24 cellular contexts compared by ENCODE assay signal in genomic region chr2:15971831-15972522, GRCh38. TPM values are rescaled to one million over a fixed set of nuclear protein-coding genes. Genes with fewer than 3 reads are reported as not detected.
DNase-seq lines count a peak whose midpoint lies in the region; ATAC-seq, FAIRE-seq and TF ChIP-seq lines count a peak whose summit lies in the region.
"Had no signal": no experiment of that assay in that cellular context is flagged by ENCODE, and none has a peak within 500 bp of the region (broad histone marks: within the 10 kb centered on the region; RNA-seq: fewer than 3 reads in every experiment).

No MANE protein-coding gene starts in this region.

- H3K36me3 ChIP-seq in GM23338 (ENCODE audit: insufficient read depth) (no peaks in the 10 kb centered on the region), NT2/D1 (ENCODE audit: insufficient read depth, insufficient read length, low read length) (no peaks in the 10 kb centered on the region), H1 (ENCODE audit: control insufficient read depth in 2 of 4, insufficient read depth in 4 of 4, low read length in 3 of 4) (no peaks in the 10 kb centered on the region), neural progenitor cell (no peaks in the 10 kb centered on the region)

- H4K5ac ChIP-seq in H1 (ENCODE audit: insufficient read length, low read depth, low read length) = no peak overlapping the region

- H2AK5ac ChIP-seq in H1 (ENCODE audit: low read depth, low read length) = no peak overlapping the region

- H2BK120ac ChIP-seq in H1 (replicated peaks; ENCODE audit: low read depth, low read length) = no peak overlapping the region

- H3K4me1 ChIP-seq in GM23338 (ENCODE audit: insufficient read depth) (peaks cover 34% of the 10 kb centered on the region), NT2/D1 (ENCODE audit: insufficient read depth, insufficient read length) (peaks cover 3% of the 10 kb centered on the region), H1 (replicated peaks in 1 of 4; ENCODE audit: control insufficient read depth in 3 of 4, insufficient read depth in 4 of 4, low read length in 3 of 4) (peaks cover 0 to 7% (median 3%) of the 10 kb centered on the region in 4 experiments; a peak in 6 of 7 replicates), neural progenitor cell (peaks cover 13% of the 10 kb centered on the region)
- H3K4me1 ChIP-seq: A549 had no signal

- POLR2A ChIA-PET in H1 (lab: Charles Lee; ENCODE audit: partially characterized antibody) = no interaction called here
- POLR2A ChIA-PET in T-cell (lab: Charles Lee) = no interaction called here

- H3K36me3 Mint-ChIP-seq in GM23338 (ENCODE audit: low read depth) (no peaks in the 10 kb centered on the region), neural progenitor cell (no peaks in the 10 kb centered on the region), T-cell (no peaks in the 10 kb centered on the region)
- H3K36me3 Mint-ChIP-seq: CD4-positive, alpha-beta memory T cell had no signal

- no peak overlapping the region for H4K91ac ChIP-seq in H1 (replicated peaks; ENCODE audit: insufficient read length, low read length)

- H3K9ac ChIP-seq in NT2/D1 (ENCODE audit: insufficient read length, low read depth) (peak overlapping the region; percentile 56), H1 (replicated peaks in 1 of 4; ENCODE audit: extremely low read depth in 1 of 4, low read depth in 3 of 4, low read length in 3 of 4) (no peak overlapping the region), neural progenitor cell (no peak overlapping the region)

- H3K4me1 Mint-ChIP-seq in GM23338 = peaks cover 44% of the 10 kb centered on the region
- H3K4me1 Mint-ChIP-seq in neural progenitor cell = peaks cover 59% of the 10 kb centered on the region
- H3K4me1 Mint-ChIP-seq in T-cell = peaks cover 20 to 40% (median 28%) of the 10 kb centered on the region in 3 donors

- H3K4me3 ChIP-seq in GM23338 = no peak overlapping the region
- H3K4me3 ChIP-seq in NT2/D1 (ENCODE audit: insufficient read length, low read depth) = no peak overlapping the region
- no peak overlapping the region for H3K4me3 ChIP-seq in H1 (ENCODE audit: extremely low read depth in 1 of 4, insufficient read depth in 2 of 4, low read depth in 3 of 4, low read length in 4 of 4)
- no peak overlapping the region for H3K4me3 ChIP-seq in neural progenitor cell
- H3K4me3 ChIP-seq: A549 had no signal

- H3K27ac ChIP-seq in GM23338 (ENCODE audit: low read depth) (no peak overlapping the region), H1 (ENCODE audit: low read depth, low read length) (no peak overlapping the region), neural progenitor cell (no peak overlapping the region)
- H3K27ac ChIP-seq: A549 had no signal

- CTCF ChIA-PET in H1 (lab: Charles Lee; ENCODE audit: partially characterized antibody) (interaction anchor here (0.6 kb wide), 1 partner anchor 160 kb away, joined by 3 read pairs; no protein-coding TSS in a partner anchor), T-cell (lab: Charles Lee) (no interaction called here)

- H3K23ac ChIP-seq in H1 (ENCODE audit: insufficient read length) = no peak overlapping the region

- H3K79me2 ChIP-seq in GM23338 (replicated peaks; ENCODE audit: insufficient read depth) = no peaks in the 10 kb centered on the region
- H3K79me2 ChIP-seq in H1 (ENCODE audit: control insufficient read depth in 1 of 2, insufficient read depth in 2 of 2, low read length in 2 of 2) = no peaks in the 10 kb centered on the region
- no peaks in the 10 kb centered on the region for H3K79me2 ChIP-seq in neural progenitor cell (ENCODE audit: low read depth)

- no peaks in the 10 kb centered on the region for H4K20me1 ChIP-seq in GM23338 (replicated peaks; ENCODE audit: insufficient read depth)
- no peaks in the 10 kb centered on the region for H4K20me1 ChIP-seq in H1 (replicated peaks in 1 of 2; ENCODE audit: control insufficient read depth in 1 of 2, insufficient read depth in 2 of 2, low read length in 2 of 2)
- H4K20me1 ChIP-seq in neural progenitor cell (ENCODE audit: low read depth) = no peaks in the 10 kb centered on the region

- H3K27me3 ChIP-seq in GM23338 (ENCODE audit: insufficient read depth) (no peaks in the 10 kb centered on the region), NT2/D1 (ENCODE audit: insufficient read depth, insufficient read length) (no peaks in the 10 kb centered on the region), H1 (replicated peaks in 1 of 4; ENCODE audit: control insufficient read depth in 3 of 4, extremely low read depth in 1 of 4, insufficient read depth in 3 of 4, low read length in 3 of 4) (no peaks in the 10 kb centered on the region), neural progenitor cell (peaks cover 26% of the 10 kb centered on the region)

- H3K18ac ChIP-seq in H1 (ENCODE audit: extremely low read depth, low read length) = no peak overlapping the region

- no peaks in the 10 kb centered on the region for H3K9me2 ChIP-seq in GM23338 (ENCODE audit: insufficient read depth)

- no peaks in the 10 kb centered on the region for H3K23me2 ChIP-seq in H1 (ENCODE audit: low read depth, low read length)

- no peak for TF ChIP-seq RAD21 in H1 (IDR thresholded peaks at IDR 0.05 in 1 of 2, conservative IDR thresholded peaks at IDR 0.05 in 1 of 2; ENCODE audit: low read depth in 2 of 2, low read length in 2 of 2)

- no peak overlapping the region for H3K4ac ChIP-seq in H1 (replicated peaks; ENCODE audit: insufficient read length, low read depth, low read length)

- 0 out of 2 replicates have a peak, but pooled peaks cover 4% of the 10 kb centered on the region for H3F3A ChIP-seq in GM23338 (replicated peaks; ENCODE audit: low read depth)
- H3F3A ChIP-seq in neural progenitor cell (ENCODE audit: low read depth) = no peaks in the 10 kb centered on the region

- no peak for TF ChIP-seq EP300 in H1 (IDR thresholded peaks at IDR 0.05; ENCODE audit: borderline replicate concordance in 1 of 2, low read depth in 2 of 2, low read length in 2 of 2)

- peak overlapping the region; percentile 33 for H2AFZ ChIP-seq in GM23338
- H2AFZ ChIP-seq in H1 (ENCODE audit: low read length) = no peak overlapping the region
- H2AFZ ChIP-seq in neural progenitor cell (replicated peaks) = no peak overlapping the region

- no peak overlapping the region; the same call in 1 of the 2 replicates for H4K8ac ChIP-seq in H1 (ENCODE audit: extremely low read depth, insufficient read depth, low read length)

- peaks cover 10% of the 10 kb centered on the region; the same call in 1 of the 2 replicates for H3K9me3 ChIP-seq in NT2/D1 (ENCODE audit: insufficient read depth, low read length)
- H3K9me3 ChIP-seq in H1 (ENCODE audit: insufficient read depth in 2 of 2, low read depth in 1 of 2, low read length in 1 of 2) = no peaks in the 10 kb centered on the region
- H3K9me3 ChIP-seq in neural progenitor cell (ENCODE audit: low read depth) = no peaks in the 10 kb centered on the region
- H3K9me3 ChIP-seq: A549 had no signal

- TF ChIP-seq CTCF in GM23338 (conservative IDR thresholded peaks at IDR 0.05; ENCODE audit: low read depth in 2 of 2) = no peak
- no peak for TF ChIP-seq CTCF in H1 (IDR thresholded peaks at IDR 0.05; ENCODE audit: control extremely low read depth in 1 of 3, insufficient read depth in 1 of 3, low read depth in 1 of 3, low read length in 3 of 3)
- TF ChIP-seq CTCF in neural progenitor cell (IDR thresholded peaks at IDR 0.05) = no peak

- H2BK20ac ChIP-seq in H1 (ENCODE audit: low read length) = peak overlapping the region; percentile 4; the same call in 1 of the 2 replicates

- H3K9me3 Mint-ChIP-seq in GM23338 (no peaks in the 10 kb centered on the region), neural progenitor cell (no peaks in the 10 kb centered on the region), T-cell (no peaks in the 10 kb centered on the region)
- H3K9me3 Mint-ChIP-seq: CD4-positive, alpha-beta memory T cell had no signal

- no peaks in the 10 kb centered on the region for H3K79me1 ChIP-seq in H1 (ENCODE audit: low read depth, low read length)

- H3K4me2 ChIP-seq in GM23338 (no peak overlapping the region), H1 (ENCODE audit: insufficient read depth in 1 of 2, low read depth in 2 of 2, low read length in 2 of 2) (no peak overlapping the region), neural progenitor cell (no peak overlapping the region)
- H3K4me2 ChIP-seq: A549 had no signal

- 85% methylated on average over 7 of the region's 7 CpGs; no CpG with 5 or more reads in 1 of the 2 experiments for WGBS in H1 (ENCODE audit: extremely low coverage in 1 of 2, insufficient coverage in 1 of 2, insufficient read length in 1 of 2, insufficient replicate concordance in 2 of 2, low coverage in 1 of 2, low lambda C conversion rate in 2 of 2, missing lambda C conversion rate in 1 of 2), 2 experiments

- ATAC-seq in GM23338 (no peak), T-cell (replicated peaks in 1 of 4) (no peak)
- ATAC-seq: A549, HCT116 had no signal

- H3K27me3 Mint-ChIP-seq in GM23338 (ENCODE audit: insufficient read depth, low read depth, poor library complexity) = peaks cover 4% of the 10 kb centered on the region
- peaks cover 19% of the 10 kb centered on the region for H3K27me3 Mint-ChIP-seq in neural progenitor cell (ENCODE audit: insufficient read depth, low read depth)
- no peaks in the 10 kb centered on the region for H3K27me3 Mint-ChIP-seq in T-cell
- H3K27me3 Mint-ChIP-seq: CD4-positive, alpha-beta memory T cell had no signal

- DNase-seq in GM23338 (ENCODE audit: low spot score) = no peak
- DNase-seq in NT2/D1 (ENCODE audit: low read depth, low spot score) = no peak
- no peak for DNase-seq in H1 (ENCODE audit: low read depth in 1 of 2, low spot score in 2 of 2)
- DNase-seq in neural progenitor cell (ENCODE audit: low spot score) = no peak
- DNase-seq in SIG-M5 treated with dmso at 0.1 percent for 504 hours (lab: John Stamatoyannopoulos, UW; ENCODE audit: unreplicated experiment) = no peak
- DNase-seq in T-cell = no peak
- DNase-seq in NCI-H1694 (lab: John Stamatoyannopoulos, UW) = no peak
- DNase-seq in NCI-H345 (lab: John Stamatoyannopoulos, UW) = no peak
- DNase-seq: 8988T; ACHN; AML-193; C1 segment of cervical spinal cord; Calu3; CD4-positive, alpha-beta memory T cell; COR-L47; DMS153; DND-41; GOT3; H7 had no signal

- H3K4me3 Mint-ChIP-seq in GM23338 (no peak overlapping the region), neural progenitor cell (no peak overlapping the region), T-cell (no peak overlapping the region)
- H3K4me3 Mint-ChIP-seq: CD4-positive, alpha-beta memory T cell had no signal

- FAIRE-seq in H1 (lab: Jason Lieb, UNC) = no peak
- FAIRE-seq: A549, G401.6, GM12892 had no signal

- H3K27ac Mint-ChIP-seq in GM23338 = peak overlapping the region; percentile 80; the same call in 1 of the 2 replicates
- peak overlapping the region; percentile 22 for H3K27ac Mint-ChIP-seq in neural progenitor cell
- H3K27ac Mint-ChIP-seq in T-cell = no peak overlapping the region
- H3K27ac Mint-ChIP-seq: CD4-positive, alpha-beta memory T cell had no signal

- no peak for TF ChIP-seq POLR2A in H1 (IDR thresholded peaks at IDR 0.05; ENCODE audit: control extremely low read depth in 1 of 2, low read depth in 2 of 2, low read length in 2 of 2)

- no peak overlapping the region for H2BK15ac ChIP-seq in H1 (ENCODE audit: low read length)

- H3K56ac ChIP-seq in H1 (replicated peaks; ENCODE audit: insufficient read length, low read depth, low read length) = no peak overlapping the region

- peak overlapping the region; percentile 7; the same call in 1 of the 2 replicates for H2BK12ac ChIP-seq in H1 (ENCODE audit: low read depth, low read length)

- H2BK5ac ChIP-seq in H1 (ENCODE audit: low read depth, low read length) = no peak overlapping the region

- H3K14ac ChIP-seq in H1 (ENCODE audit: insufficient read length) = no peak overlapping the region

RNA-seq across cellular contexts. Expression of gene MYCN, which starts 31.6 kb away (rescaled TPM):
- total RNA-seq in GM23338 (2014; rRNA removed; shearing (Covaris generic)) = 145 and 161 TPM in 2 replicates
- polyA plus RNA-seq in GM23338 (2016; fragmentation: Nextera tagmentation; extraction: Ambion mirVana) (50.8 and 60.8 TPM in 2 replicates), H1 (2011; rRNA removed) (87.8 and 100 TPM in 2 replicates)
- 137 and 142 TPM in 2 replicates for total RNA-seq in H1 (2021; fragmentation: NEBNext Ultra II Directional; extraction: Animal tissue kit (Norgen Biotek cat#: 25700))
- polyA plus RNA-seq in H1 (2011; cell fraction: cytosol; rRNA removed) = 90.7 TPM
- 82.0 TPM for polyA plus RNA-seq in H1 (2011; cell fraction: nucleus; rRNA removed)
- polyA plus RNA-seq in H1 (2012, experiment 1 of 2) = 85.1 to 103 TPM (median 94.3 TPM) in 4 replicates
- polyA plus RNA-seq in H1 (2012, experiment 2 of 2) = 144 TPM
- 90.2 TPM for polyA plus RNA-seq in H1 (2013, experiment 1 of 2)
- 86.8 TPM for polyA plus RNA-seq in H1 (2013, experiment 2 of 2)
- polyA minus RNA-seq in H1 (2011; rRNA and poly(A)+ RNA removed) = 51.6 and 92.6 TPM in 2 replicates
- 57.2 TPM for polyA minus RNA-seq in H1 (2011; cell fraction: cytosol; rRNA and poly(A)+ RNA removed)
- polyA minus RNA-seq in H1 (2011; cell fraction: nucleus; rRNA and poly(A)+ RNA removed) = 35.0 TPM
- total RNA-seq in neural progenitor cell (ENCODE audit: low replicate concordance) (24.7 and 26.7 TPM in 2 replicates), T-cell (1 to 10 TPM in 3 of 5 donors, under 1 TPM in 2; 0.25 to 1.5 (median 1.3) TPM)
- polyA plus RNA-seq: A549; BJ; CD4-positive, alpha-beta memory T cell had no signal

Comparison
In these comparisons a context has a peak if more than half of its experiments do, and no peak if none do; other contexts are left out.
1. H3K27ac Mint-ChIP-seq: peak in GM23338 (single experiment) and neural progenitor cell (single experiment); none in T-cell (0 of 2).
2. RNA of gene MYCN, which starts 31.6 kb away (total RNA-seq): 145 to 161 TPM in GM23338, 137 to 142 TPM in H1 and 24.7 to 26.7 TPM in neural progenitor cell; 0.25 to 1.5 TPM in T-cell; every median in the first group is over 10 times any median in the second.